ENCODE assay signal across 8 cellular contexts in the genomic region with DNA sequence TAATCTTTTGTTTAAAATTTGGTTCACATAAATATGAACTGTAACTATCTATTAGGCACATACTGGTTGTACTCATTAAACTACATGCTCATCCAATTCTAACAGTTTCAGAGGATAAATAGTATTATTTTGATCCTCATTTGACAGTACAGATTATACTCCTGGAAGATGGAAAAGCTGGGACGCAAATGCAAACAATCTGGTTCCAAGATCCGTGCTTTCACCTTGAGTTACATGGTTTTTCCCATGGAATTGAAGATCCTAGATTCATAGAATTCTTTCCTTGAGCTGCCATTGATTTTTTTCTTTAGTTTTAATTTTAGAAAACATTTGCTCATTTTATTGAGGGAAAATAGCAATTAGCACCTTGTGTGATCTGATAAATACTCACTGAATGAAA.
"Had no signal": no experiment of that assay in that cellular context is flagged by ENCODE, and none has a peak within 500 bp of the region (broad histone marks: within the 10 kb centered on the region; RNA-seq: fewer than 3 reads in every experiment).

No MANE protein-coding gene starts in this region.

- H3K4me3 ChIP-seq: GM12878 had no signal

- DNase-seq: GDM1, GF-D8 had no signal

- FAIRE-seq: G401.6, GM12878, GM12891, GM12892, GM18507, GM19239 had no signal
